Comparison of ENCODE assay signal across 9 cellular contexts in the genomic region with DNA sequence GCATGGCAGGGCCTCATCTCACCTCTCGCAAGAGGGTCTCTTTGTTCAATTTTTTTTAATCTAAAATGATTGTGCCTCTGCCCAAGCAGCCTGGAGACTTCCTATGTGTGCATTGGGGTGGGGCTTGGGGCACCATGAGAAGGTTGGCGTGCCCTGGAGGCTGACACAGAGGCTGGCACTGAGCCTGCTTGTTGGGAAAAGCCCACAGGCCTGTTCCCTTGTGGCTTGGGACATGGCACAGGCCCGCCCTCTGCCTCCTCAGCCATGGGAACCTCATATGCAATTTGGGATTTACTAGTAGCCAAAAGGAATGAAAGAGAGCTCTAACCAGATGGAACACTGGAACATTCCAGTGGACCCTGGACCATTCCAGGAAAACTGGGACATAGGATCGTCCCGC. TPM values are rescaled to one million over a fixed set of nuclear protein-coding genes. Genes with fewer than 3 reads are reported as not detected.
DNase-seq lines count a peak whose midpoint lies in the region; ATAC-seq, FAIRE-seq and TF ChIP-seq lines count a peak whose summit lies in the region.
"Had no signal": no experiment of that assay in that cellular context is flagged by ENCODE, and none has a peak within 500 bp of the region (broad histone marks: within the 10 kb centered on the region; RNA-seq: fewer than 3 reads in every experiment).

No MANE protein-coding gene starts in this region.

- CTCF ChIA-PET in A549 (lab: Yijun Ruan, JAX), result interaction anchor here (1.0 to 7.6 kb wide), 10 partner anchors 7 to 386 kb away, joined by 3 to 145 read pairs (median 4); a partner anchor contains a TSS

- ATAC-seq in A549 (no peak), HG03108 (IDR thresholded peaks at IDR 0.05; ENCODE audit: unreplicated experiment) (no peak), HG03354 (IDR thresholded peaks at IDR 0.05; ENCODE audit: poor library complexity, severe bottlenecking, unreplicated experiment) (no peak)

- FAIRE-seq in A549 (lab: Jason Lieb, UNC), result no peak

- H3K27me3 ChIP-seq in dorsolateral prefrontal cortex, result no peaks in the 10 kb centered on the region
- H3K27me3 ChIP-seq in muscle layer of duodenum (ENCODE audit: low read depth, low read length), result no peaks in the 10 kb centered on the region

- peaks cover 22% of the 10 kb centered on the region for H3K4me1 ChIP-seq in A549
- peaks cover 14 to 18% of the 10 kb centered on the region in 2 donors for H3K4me1 ChIP-seq in muscle layer of duodenum (ENCODE audit: control insufficient read depth in 1 of 2, insufficient read depth in 2 of 2, low read length in 2 of 2)

- peak overlapping the region; percentile 91 for H3K4me2 ChIP-seq in A549

- 74% methylated on average over 5 of the region's 5 CpGs for WGBS in A549 (ENCODE audit: missing lambda C conversion rate)

- no peak for TF ChIP-seq POLR2A in A549 (IDR thresholded peaks at IDR 0.05; ENCODE audit: low read length)

- H3K9me3 ChIP-seq in A549 (no peaks in the 10 kb centered on the region), muscle layer of duodenum (ENCODE audit: control insufficient read depth in 1 of 2, low read length in 2 of 2) (no peaks in the 10 kb centered on the region)

- TF ChIP-seq RAD21 in A549 (conservative IDR thresholded peaks at IDR 0.05 in 1 of 2, IDR thresholded peaks at IDR 0.05 in 1 of 2), result no peak

- no peak for TF ChIP-seq CTCF in A549 (IDR thresholded peaks at IDR 0.05)
- no peak for TF ChIP-seq CTCF in dorsolateral prefrontal cortex (IDR thresholded peaks at IDR 0.05 in 54 of 56, conservative IDR thresholded peaks at IDR 0.05 in 2 of 56; ENCODE audit: low read depth in 1 of 56, partially characterized antibody in 56 of 56)

- POLR2A ChIA-PET in A549 (lab: Yijun Ruan, JAX), result no interaction called here

- TF ChIP-seq EP300 in A549 (IDR thresholded peaks at IDR 0.05), result no peak

- peaks cover 0 to 10% of the 10 kb centered on the region in 2 donors for H3K36me3 ChIP-seq in muscle layer of duodenum (ENCODE audit: control insufficient read depth in 1 of 2, insufficient read depth in 2 of 2, low read length in 2 of 2)

- DNase-seq in A549 (ENCODE audit: low read depth in 1 of 2, low spot score in 1 of 2), result no peak
- DNase-seq in LHCN-M2 (ENCODE audit: low read depth), result peak; percentile 62
- DNase-seq in dorsolateral prefrontal cortex, result peak in 3 of 10 donors; percentile 49 to 65 (median 52)
- no peak for DNase-seq in AML-193 (lab: John Stamatoyannopoulos, UW)
- DNase-seq in NK-92 (lab: John Stamatoyannopoulos, UW; ENCODE audit: unreplicated experiment), result no peak
- DNase-seq: stimulated activated CD4-positive, alpha-beta T cell treated with anti-CD3 and anti-CD28 coated beads, Interleukin-2, amount 100 ng/mL, for 48 hours had no signal

- H3K4me3 ChIP-seq in A549 (no peak overlapping the region), dorsolateral prefrontal cortex (peak overlapping the region in 52 of 59 donors; percentile 40 to 83 (median 68)), muscle layer of duodenum (ENCODE audit: low read depth in 1 of 2, low read length in 2 of 2) (peak overlapping the region; percentile 52 to 82)

- H3K27ac ChIP-seq in A549 (no peak overlapping the region; a peak in 2 of 6 replicates), dorsolateral prefrontal cortex (peak overlapping the region; percentile 85 to 100 (median 98)), muscle layer of duodenum (ENCODE audit: low read length) (peak overlapping the region; percentile 91)

- intact Hi-C loops in dorsolateral prefrontal cortex (cut with DNase I), result no loop called here

TF ChIP-seq in A549, 52 proteins besides CTCF, POLR2A, EP300 and RAD21:
- TF ChIP-seq, protein P1, sequence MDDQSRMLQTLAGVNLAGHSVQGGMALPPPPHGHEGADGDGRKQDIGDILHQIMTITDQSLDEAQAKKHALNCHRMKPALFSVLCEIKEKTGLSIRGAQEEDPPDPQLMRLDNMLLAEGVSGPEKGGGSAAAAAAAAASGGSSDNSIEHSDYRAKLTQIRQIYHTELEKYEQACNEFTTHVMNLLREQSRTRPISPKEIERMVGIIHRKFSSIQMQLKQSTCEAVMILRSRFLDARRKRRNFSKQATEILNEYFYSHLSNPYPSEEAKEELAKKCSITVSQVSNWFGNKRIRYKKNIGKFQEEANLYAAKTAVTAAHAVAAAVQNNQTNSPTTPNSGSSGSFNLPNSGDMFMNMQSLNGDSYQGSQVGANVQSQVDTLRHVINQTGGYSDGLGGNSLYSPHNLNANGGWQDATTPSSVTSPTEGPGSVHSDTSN (IDR thresholded peaks at IDR 0.05), result no peak
- TF ChIP-seq BHLHE40 (IDR thresholded peaks at IDR 0.05; ENCODE audit: low read depth, low read length) (no peak), ZFP36 (IDR thresholded peaks at IDR 0.05; ENCODE audit: borderline replicate concordance, partially characterized antibody) (no peak), EHMT2 (IDR thresholded peaks at IDR 0.05; ENCODE audit: low read depth) (no peak), SMC3 (IDR thresholded peaks at IDR 0.05) (no peak), CBX2 (IDR thresholded peaks at IDR 0.05; ENCODE audit: borderline replicate concordance, low read depth) (no peak)

RNA-seq across cellular contexts. Expression of a gene that starts 8.0 kb away (rescaled TPM):
- 0.32 and 0.46 TPM in 2 replicates for polyA plus RNA-seq in A549 (2011; rRNA removed)
- polyA plus RNA-seq in A549 (2012; cell fraction: cytosol; rRNA removed), result 0.05 and 0.07 TPM in 2 replicates
- 0.17 TPM in 1 of 2 replicates, not detected in the other for polyA plus RNA-seq in A549 (2012; cell fraction: nucleus; rRNA removed)
- polyA plus RNA-seq in A549 (2017; fragmentation: RNase III; extraction: RNeasy Plus Mini Kit Qiagen cat#74134 plus additional on column Dnase treatment), result 0.16 TPM in 1 of 3 replicates, not detected in the others
- not detected in 2 replicates for polyA minus RNA-seq in A549 (2011; rRNA and poly(A)+ RNA removed)
- total RNA-seq in LHCN-M2 (2014; rRNA removed), result not detected in 2 replicates
- not detected for polyA plus RNA-seq in LHCN-M2 (2012)
- 10 to 100 TPM in 2 of 120 experiments, 1 to 10 TPM in 110, under 1 TPM in 5, not detected in 3; 0.55 to 17.3 (median 3.3) TPM for total RNA-seq in dorsolateral prefrontal cortex

RNA-seq across cellular contexts. Expression of a gene that starts 11.3 kb away (rescaled TPM):
- 0.06 and 0.13 TPM in 2 replicates for polyA plus RNA-seq in A549 (2011; rRNA removed)
- polyA plus RNA-seq in A549 (2012; cell fraction: cytosol; rRNA removed), result 0.06 and 0.09 TPM in 2 replicates
- 0.92 and 1.1 TPM in 2 replicates for polyA plus RNA-seq in A549 (2012; cell fraction: nucleus; rRNA removed)
- 0.09 to 0.16 TPM (median 0.12 TPM) in 3 replicates for polyA plus RNA-seq in A549 (2017; fragmentation: RNase III; extraction: RNeasy Plus Mini Kit Qiagen cat#74134 plus additional on column Dnase treatment)
- polyA minus RNA-seq in A549 (2011; rRNA and poly(A)+ RNA removed), result 0.21 and 0.29 TPM in 2 replicates
- total RNA-seq in LHCN-M2 (2014; rRNA removed), result not detected in 2 replicates
- 0.10 TPM for polyA plus RNA-seq in LHCN-M2 (2012)
- 100 to 1,000 TPM in 9 of 120 experiments, 10 to 100 TPM in 111; 44.4 to 136 (median 72.9) TPM for total RNA-seq in dorsolateral prefrontal cortex

RNA-seq across cellular contexts. Expression of a gene that starts 15.1 kb away (rescaled TPM):
- not detected in 2 replicates for polyA plus RNA-seq in A549 (2011; rRNA removed)
- 0.06 and 0.13 TPM in 2 replicates for polyA plus RNA-seq in A549 (2012; cell fraction: cytosol; rRNA removed)
- 0.10 and 0.13 TPM in 2 replicates for polyA plus RNA-seq in A549 (2012; cell fraction: nucleus; rRNA removed)
- not detected in 3 replicates for polyA plus RNA-seq in A549 (2017; fragmentation: RNase III; extraction: RNeasy Plus Mini Kit Qiagen cat#74134 plus additional on column Dnase treatment)
- polyA minus RNA-seq in A549 (2011; rRNA and poly(A)+ RNA removed), result not detected in 2 replicates
- not detected in 2 replicates for total RNA-seq in LHCN-M2 (2014; rRNA removed)
- polyA plus RNA-seq in LHCN-M2 (2012), result 1.8 TPM
- total RNA-seq in dorsolateral prefrontal cortex, result 100 to 1,000 TPM in 117 of 120 experiments, 10 to 100 TPM in 3; 86.4 to 482 (median 185) TPM

RNA-seq across cellular contexts. Expression of a gene that starts 19.5 kb away (rescaled TPM):
- polyA plus RNA-seq in A549 (2011; rRNA removed) (not detected in 2 replicates), A549 (2017; fragmentation: RNase III; extraction: RNeasy Plus Mini Kit Qiagen cat#74134 plus additional on column Dnase treatment) (0.15 TPM in 1 of 3 replicates, not detected in the others)
- 0.20 and 0.21 TPM in 2 replicates for polyA plus RNA-seq in A549 (2012; cell fraction: cytosol; rRNA removed)
- 0.09 and 0.12 TPM in 2 replicates for polyA plus RNA-seq in A549 (2012; cell fraction: nucleus; rRNA removed)
- polyA minus RNA-seq in A549 (2011; rRNA and poly(A)+ RNA removed), result not detected in 2 replicates
- total RNA-seq in LHCN-M2 (2014; rRNA removed) (not detected in 2 replicates), dorsolateral prefrontal cortex (100 to 1,000 TPM in 116 of 120 experiments, 10 to 100 TPM in 4; 72.7 to 214 (median 155) TPM)
- 0.09 TPM for polyA plus RNA-seq in LHCN-M2 (2012)

RNA-seq across cellular contexts. Expression of a gene that starts 31.0 kb away (rescaled TPM):
- polyA plus RNA-seq in A549 (2011; rRNA removed) (70.8 and 77.3 TPM in 2 replicates), A549 (2017; fragmentation: RNase III; extraction: RNeasy Plus Mini Kit Qiagen cat#74134 plus additional on column Dnase treatment) (106 to 116 TPM (median 113 TPM) in 3 replicates)
- 191 and 198 TPM in 2 replicates for polyA plus RNA-seq in A549 (2012; cell fraction: cytosol; rRNA removed)
- 126 and 158 TPM in 2 replicates for polyA plus RNA-seq in A549 (2012; cell fraction: nucleus; rRNA removed)
- polyA minus RNA-seq in A549 (2011; rRNA and poly(A)+ RNA removed), result 154 and 174 TPM in 2 replicates
- total RNA-seq in LHCN-M2 (2014; rRNA removed) (82.0 and 89.8 TPM in 2 replicates), dorsolateral prefrontal cortex (10 to 100 TPM in 101 of 120 experiments, 1 to 10 TPM in 19; 5.8 to 36.4 (median 14.0) TPM)
- polyA plus RNA-seq in LHCN-M2 (2012), result 180 TPM

Comparison
In these comparisons a context has a peak if more than half of its experiments do, and no peak if none do; other contexts are left out.
1. H3K27ac ChIP-seq: peak in dorsolateral prefrontal cortex (59 of 59) and muscle layer of duodenum (single experiment); none in A549 (0 of 2).
2. RNA of a gene that starts 11.3 kb away (total RNA-seq): 44.4 to 136 TPM in dorsolateral prefrontal cortex; not detected in LHCN-M2; every median in the first group is over 10 times any median in the second.
3. RNA of a gene that starts 15.1 kb away (total RNA-seq): 86.4 to 482 TPM in dorsolateral prefrontal cortex; not detected in LHCN-M2; every median in the first group is over 10 times any median in the second.